Comparison of ENCODE assay signal across 13 cellular contexts in genomic region chr9:86557063-86557766, GRCh38.
DNase-seq lines count a peak whose midpoint lies in the region; ATAC-seq and TF ChIP-seq lines count a peak whose summit lies in the region.
"Had no signal": no experiment of that assay in that cellular context is flagged by ENCODE, and none has a peak within 500 bp of the region (broad histone marks: within the 10 kb centered on the region; RNA-seq: fewer than 3 reads in every experiment).

No MANE protein-coding gene starts in this region.

- H3K9ac ChIP-seq in trophoblast cell (ENCODE audit: low read length): no peak overlapping the region

- no peak overlapping the region for H4K12ac ChIP-seq in trophoblast cell (ENCODE audit: low read depth, low read length)

- H2AK5ac ChIP-seq in trophoblast cell (ENCODE audit: low read length): no peak overlapping the region

- H3K79me2 ChIP-seq in trophoblast cell (ENCODE audit: control insufficient read depth, insufficient read depth, low read length, poor library complexity): no peaks in the 10 kb centered on the region

- no peak overlapping the region for H2BK5ac ChIP-seq in trophoblast cell (ENCODE audit: low read depth, low read length, poor library complexity)

- no peaks in the 10 kb centered on the region for H3K4me1 ChIP-seq in RWPE2 (ENCODE audit: insufficient read depth, poor library complexity, severe bottlenecking)
- H3K4me1 ChIP-seq in trophoblast cell (ENCODE audit: control insufficient read depth in 1 of 2, insufficient read depth in 2 of 2, low read length in 2 of 2): peaks cover 0 to 2% of the 10 kb centered on the region in 2 experiments

- H3K14ac ChIP-seq in trophoblast cell (ENCODE audit: low read length): no peak overlapping the region

- H2BK12ac ChIP-seq in trophoblast cell (ENCODE audit: low read length): no peak overlapping the region

- DNase-seq in EL (peak; percentile 63), RWPE2 (ENCODE audit: low spot score) (peak; percentile 77), fibroblast of pulmonary artery (ENCODE audit: low read depth) (peak; percentile 42), trophoblast cell (peak; percentile 48 to 62), mucosa of gallbladder (ENCODE audit: low spot score) (no peak), T-helper 9 cell (no peak)
- DNase-seq: activated gamma-delta T cell treated with Interleukin-2 at 50 U/mL for 16 hours; naive thymus-derived CD8-positive, alpha-beta T cell; RPMI8226; stimulated activated naive CD8-positive, alpha-beta T cell treated with anti-CD3 and anti-CD28 coated beads, Interleukin-15, Interleukin-2, amounts not matched to agents 100 U/mL and 50 U/mL, for 24 hours had no signal

- H3K79me1 ChIP-seq in trophoblast cell (ENCODE audit: low read length): no peaks in the 10 kb centered on the region

- H2BK120ac ChIP-seq in trophoblast cell (ENCODE audit: insufficient read depth, low read length, poor library complexity): no peak overlapping the region

- H3K4me3 ChIP-seq in RWPE2 (ENCODE audit: severe bottlenecking): no peak overlapping the region
- no peak overlapping the region for H3K4me3 ChIP-seq in fibroblast of pulmonary artery (replicated peaks; ENCODE audit: low read depth, low read length)
- H3K4me3 ChIP-seq in trophoblast cell (ENCODE audit: low read depth, low read length): no peak overlapping the region

- no peaks in the 10 kb centered on the region for H3K9me3 ChIP-seq in RWPE2 (ENCODE audit: severe bottlenecking)
- H3K9me3 ChIP-seq in trophoblast cell (ENCODE audit: insufficient read depth, low read depth, low read length): no peaks in the 10 kb centered on the region

- H4K8ac ChIP-seq in trophoblast cell (ENCODE audit: low read depth, low read length): no peak overlapping the region

- WGBS in trophoblast cell (ENCODE audit: extremely low coverage, insufficient coverage, insufficient read length): no CpG with 5 or more reads among the region's 7 CpGs

- peak; percentile 96 for ATAC-seq in RWPE2 (ENCODE audit: low read depth)
- ATAC-seq in GM21515 (IDR thresholded peaks at IDR 0.05; ENCODE audit: unreplicated experiment): no peak
- ATAC-seq in HG02840 (IDR thresholded peaks at IDR 0.05; ENCODE audit: low FRiP score, unreplicated experiment): no peak
- ATAC-seq: activated CD4-positive, CD25-positive, alpha-beta regulatory T cell treated with anti-CD3 and anti-CD28 coated beads, Interleukin-2, amount 50 U/mL, for 24 hours; naive thymus-derived CD8-positive, alpha-beta T cell; stimulated activated naive CD8-positive, alpha-beta T cell treated with anti-CD3 and anti-CD28 coated beads, Interleukin-15, Interleukin-2, amounts not matched to agents 100 U/mL and 50 U/mL, for 24 hours had no signal

- H3K36me3 ChIP-seq in RWPE2 (ENCODE audit: low read depth) (no peaks in the 10 kb centered on the region), trophoblast cell (ENCODE audit: control insufficient read depth in 1 of 2, insufficient read depth in 2 of 2, low read length in 2 of 2) (no peaks in the 10 kb centered on the region)

- H4K91ac ChIP-seq in trophoblast cell (ENCODE audit: low read depth, low read length): no peak overlapping the region

- no peak overlapping the region for H3K4me2 ChIP-seq in trophoblast cell (ENCODE audit: low read length)

- no peak overlapping the region for H2AFZ ChIP-seq in trophoblast cell (ENCODE audit: insufficient read depth, low read length, poor library complexity)

- no peak for TF ChIP-seq CTCF in RWPE2 (IDR thresholded peaks at IDR 0.05; ENCODE audit: poor library complexity, severe bottlenecking)
- no peak for TF ChIP-seq CTCF in fibroblast of pulmonary artery (IDR thresholded peaks at IDR 0.05; ENCODE audit: low read length, missing control alignments)

- no peak overlapping the region for H3K4ac ChIP-seq in trophoblast cell (ENCODE audit: low read depth, low read length)

- H3K23ac ChIP-seq in trophoblast cell (ENCODE audit: low read length): no peak overlapping the region

- H3K27me3 ChIP-seq in RWPE2 (ENCODE audit: insufficient read depth, poor library complexity, severe bottlenecking): no peaks in the 10 kb centered on the region
- no peaks in the 10 kb centered on the region for H3K27me3 ChIP-seq in trophoblast cell (ENCODE audit: insufficient read depth, low read length)

- no peak overlapping the region for H3K18ac ChIP-seq in trophoblast cell (ENCODE audit: low read length)

- H3K27ac ChIP-seq in RWPE2 (ENCODE audit: poor library complexity, severe bottlenecking) (peak overlapping the region; percentile 12), trophoblast cell (ENCODE audit: low read depth, low read length) (no peak overlapping the region)

Comparison
In these comparisons a context has a peak if more than half of its experiments do, and no peak if none do; other contexts are left out.
1. DNase-seq: peak in EL (single experiment), RWPE2 (single experiment), fibroblast of pulmonary artery (single experiment) and trophoblast cell (2 of 2); none in mucosa of gallbladder (single experiment) and T-helper 9 cell (single experiment).